10 cellular contexts compared by ENCODE assay signal in the genomic region with DNA sequence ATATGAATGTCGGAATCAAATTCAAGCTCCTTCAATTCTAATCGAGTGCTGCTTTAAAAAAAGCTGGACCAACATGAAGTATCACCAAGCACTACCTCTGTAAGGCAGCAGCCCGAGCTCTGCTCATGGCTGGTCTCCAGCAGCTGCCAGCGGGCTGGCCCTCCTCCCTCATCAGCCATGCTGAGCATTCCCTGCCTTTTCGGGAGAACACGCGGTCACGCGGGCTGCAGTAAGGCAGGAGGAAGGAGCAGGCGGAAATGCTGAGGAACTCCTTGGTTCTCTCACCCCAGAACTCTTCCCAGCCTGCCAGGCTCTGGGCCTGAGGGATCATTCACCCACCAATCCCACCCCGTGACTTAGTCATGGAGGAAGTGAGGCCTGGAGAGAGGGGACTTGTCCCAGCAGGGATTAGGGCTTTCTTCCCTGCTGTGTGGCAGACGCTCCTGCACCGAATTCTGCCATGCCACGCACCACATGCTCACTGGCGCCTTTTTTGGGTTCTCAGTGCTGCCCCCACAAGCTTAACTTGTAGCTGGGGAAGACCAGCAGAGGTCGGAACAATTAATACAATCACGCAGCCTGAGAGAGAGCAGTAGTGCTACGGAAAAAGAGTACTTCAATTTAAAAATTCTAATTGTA. TPM values are rescaled to one million over a fixed set of nuclear protein-coding genes. Genes with fewer than 3 reads are reported as not detected.
DNase-seq lines count a peak whose midpoint lies in the region; ATAC-seq, FAIRE-seq and TF ChIP-seq lines count a peak whose summit lies in the region.
"Had no signal": no experiment of that assay in that cellular context is flagged by ENCODE, and none has a peak within 500 bp of the region (broad histone marks: within the 10 kb centered on the region; RNA-seq: fewer than 3 reads in every experiment).

No MANE protein-coding gene starts in this region.

- TF ChIP-seq EP300 in sigmoid colon (IDR thresholded peaks at IDR 0.05), result no peak

- peak; percentile 77 for DNase-seq in GM03348 (ENCODE audit: low spot score)
- peak; percentile 27 for DNase-seq in astrocyte (ENCODE audit: low read depth)
- peak in 2 of 3 donors; percentile 78 to 82 for DNase-seq in right cardiac atrium
- DNase-seq in sigmoid colon, result peak; percentile 90
- DNase-seq in NCI-H1417 treated with DMSO at 0.1 percent for 48 hours (lab: John Stamatoyannopoulos, UW), result no peak
- no peak for DNase-seq in H54 (ENCODE audit: insufficient read length, low spot score)
- DNase-seq: NCI-H2171 treated with DMSO at 0.1 percent for 48 hours had no signal

- peaks cover 47% of the 10 kb centered on the region for H3K27me3 Mint-ChIP-seq in astrocyte (ENCODE audit: low read depth, unreplicated experiment)

- intact Hi-C loops in right cardiac atrium (cut with DNase I), result no loop called here
- intact Hi-C loops in sigmoid colon (cut with DNase I), result no loop called here

- FAIRE-seq in astrocyte (lab: Jason Lieb, UNC) (no peak), H54 (lab: Jason Lieb, UNC) (no peak)

- TF ChIP-seq CTCF in astrocyte (IDR thresholded peaks at IDR 0.05; ENCODE audit: insufficient read depth, low read depth, low read length), result no peak
- TF ChIP-seq CTCF in sigmoid colon (IDR thresholded peaks at IDR 0.05), result no peak

- H3K4me1 ChIP-seq in astrocyte (ENCODE audit: insufficient read depth, low read length) (no peaks in the 10 kb centered on the region), right cardiac atrium (ENCODE audit: control insufficient read depth, insufficient read depth, low read length) (peaks cover 2% of the 10 kb centered on the region), sigmoid colon (peaks cover 0 to 11% (median 7%) of the 10 kb centered on the region in 4 donors)

- H3K4me2 ChIP-seq in astrocyte (ENCODE audit: low read length), result no peak overlapping the region

- H3K27me3 ChIP-seq in astrocyte (ENCODE audit: insufficient read depth, low read length), result peaks cover 19% of the 10 kb centered on the region
- H3K27me3 ChIP-seq in right cardiac atrium (ENCODE audit: control insufficient read depth, insufficient read depth), result no peaks in the 10 kb centered on the region
- H3K27me3 ChIP-seq in sigmoid colon, result no peaks in the 10 kb centered on the region

- H3K4me1 Mint-ChIP-seq in astrocyte (ENCODE audit: low read depth, unreplicated experiment), result no peaks in the 10 kb centered on the region

- ATAC-seq in right cardiac atrium (peak; percentile 71 to 84), GM21576 (IDR thresholded peaks at IDR 0.05; ENCODE audit: unreplicated experiment) (no peak), GM18858 (IDR thresholded peaks at IDR 0.05; ENCODE audit: unreplicated experiment) (no peak)

- no peaks in the 10 kb centered on the region for H4K20me1 ChIP-seq in astrocyte (ENCODE audit: insufficient read depth, low read length)

- TF ChIP-seq POLR2A in sigmoid colon (IDR thresholded peaks at IDR 0.05) (no peak), H54 (IDR thresholded peaks at IDR 0.05; ENCODE audit: low read depth, low read length) (no peak)

- H3K27ac ChIP-seq in astrocyte (ENCODE audit: low read depth, low read length) (no peak overlapping the region), right cardiac atrium (ENCODE audit: low read length) (peak overlapping the region; percentile 18), sigmoid colon (peak overlapping the region; percentile 64 to 75 (median 74))
- H3K27ac ChIP-seq: epithelial cell of prostate had no signal

- H3K9me3 ChIP-seq in astrocyte (ENCODE audit: insufficient read depth, low read depth, low read length), result no peaks in the 10 kb centered on the region
- no peaks in the 10 kb centered on the region for H3K9me3 ChIP-seq in right cardiac atrium (ENCODE audit: control insufficient read depth, low read length)
- H3K9me3 ChIP-seq in sigmoid colon, result no peaks in the 10 kb centered on the region

- H3K4me3 Mint-ChIP-seq in astrocyte (ENCODE audit: unreplicated experiment), result no peak overlapping the region

- H3K36me3 ChIP-seq in astrocyte (ENCODE audit: insufficient read depth, low read length), result no peaks in the 10 kb centered on the region
- H3K36me3 ChIP-seq in sigmoid colon, result no peaks in the 10 kb centered on the region

- H3K79me2 ChIP-seq in astrocyte (ENCODE audit: insufficient read depth, low read length), result no peaks in the 10 kb centered on the region

- no peak overlapping the region for H3K27ac Mint-ChIP-seq in astrocyte (ENCODE audit: unreplicated experiment)

- H3K9ac ChIP-seq in astrocyte (ENCODE audit: low read length), result no peak overlapping the region

- no peaks in the 10 kb centered on the region for H3K36me3 Mint-ChIP-seq in astrocyte (ENCODE audit: low read depth, unreplicated experiment)

- H3K9me3 Mint-ChIP-seq in astrocyte (ENCODE audit: unreplicated experiment), result peaks cover 5% of the 10 kb centered on the region

- 65% methylated on average over 18 of the region's 18 CpGs for WGBS in right cardiac atrium
- WGBS in sigmoid colon, 2 donors, result 84 to 90% methylated on average over 18 of the region's 18 CpGs

- H2AFZ ChIP-seq in astrocyte (ENCODE audit: low read depth, low read length), result peak overlapping the region; percentile 76

- H3K4me3 ChIP-seq in astrocyte (ENCODE audit: insufficient read depth, low read depth, low read length) (no peak overlapping the region), right cardiac atrium (ENCODE audit: low read length) (no peak overlapping the region), sigmoid colon (no peak overlapping the region)

RNA-seq across cellular contexts. Expression of a gene that starts 42.9 kb away (rescaled TPM):
- total RNA-seq in astrocyte (1,349 and 1,479 TPM in 2 replicates), right cardiac atrium (1,000 to 10,000 TPM in 3 of 4 donors, 100 to 1,000 TPM in 1; 993 to 1,089 (median 1,033) TPM), sigmoid colon (1,000 to 10,000 TPM in 2 of 4 donors, 100 to 1,000 TPM in 2; 920 to 2,637 (median 1,036) TPM)
- polyA plus RNA-seq in right cardiac atrium (1,539 TPM), sigmoid colon (1,000 to 10,000 TPM; 1,772 to 3,640 (median 2,133) TPM)

Comparison
In these comparisons a context has a peak if more than half of its experiments do, and no peak if none do; other contexts are left out.
1. DNase-seq: peak in GM03348 (single experiment), astrocyte (single experiment), right cardiac atrium (2 of 3) and sigmoid colon (single experiment); none in NCI-H1417 treated with DMSO at 0.1 percent for 48 hours (single experiment) and H54 (single experiment).
2. ATAC-seq: peak in right cardiac atrium (2 of 2); none in GM21576 (single experiment) and GM18858 (single experiment).